In genomic region chr9:79731483-79731882, GRCh38 we compare ENCODE assay signal across 11 cellular contexts.
DNase-seq lines count a peak whose midpoint lies in the region; ATAC-seq and TF ChIP-seq lines count a peak whose summit lies in the region.
"Had no signal": no experiment of that assay in that cellular context is flagged by ENCODE, and none has a peak within 500 bp of the region (broad histone marks: within the 10 kb centered on the region; RNA-seq: fewer than 3 reads in every experiment).

No MANE protein-coding gene starts in this region.

- ATAC-seq in GM19023 (IDR thresholded peaks at IDR 0.05; ENCODE audit: unreplicated experiment) (peak; percentile 67), GM21737 (IDR thresholded peaks at IDR 0.05; ENCODE audit: unreplicated experiment) (peak; percentile 78), HG03520 (IDR thresholded peaks at IDR 0.05; ENCODE audit: unreplicated experiment) (peak; percentile 78)

- H2AK5ac ChIP-seq in mesendoderm (ENCODE audit: low read length) = no peak overlapping the region

- H3K4me2 ChIP-seq in mesendoderm (ENCODE audit: low read length) = no peak overlapping the region

- no peak overlapping the region for H3K23ac ChIP-seq in mesendoderm (ENCODE audit: low read length)

- peak; percentile 28 for DNase-seq in mesendoderm
- DNase-seq in NCI-H226 = no peak
- DNase-seq in RPMI8226 = no peak
- no peak for DNase-seq in HCEC 1CT
- no peak for DNase-seq in brain microvascular endothelial cell
- DNase-seq: GDM1, NCI-H524, nephron progenitor cell had no signal

- H3K27me3 ChIP-seq in mesendoderm (ENCODE audit: insufficient read depth, low read length, poor library complexity) = no peaks in the 10 kb centered on the region
- H3K27me3 ChIP-seq in brain microvascular endothelial cell (replicated peaks) = no peaks in the 10 kb centered on the region

- in situ Hi-C loops in brain microvascular endothelial cell (cut with HindIII; ENCODE audit: low pct_ligation_motif_present, low sequenced_read_pairs) = no loop called here

- no peak overlapping the region for H2BK5ac ChIP-seq in mesendoderm (ENCODE audit: low read length)

- H3K9ac ChIP-seq in mesendoderm (ENCODE audit: low read length) = no peak overlapping the region

- no peaks in the 10 kb centered on the region for H3K4me1 ChIP-seq in mesendoderm (ENCODE audit: control insufficient read depth, low read depth, low read length)

- no peak overlapping the region for H4K8ac ChIP-seq in mesendoderm (ENCODE audit: low read depth, low read length)

- no peak overlapping the region for H3K18ac ChIP-seq in mesendoderm (ENCODE audit: low read length)

- no peak overlapping the region for H2BK120ac ChIP-seq in mesendoderm (ENCODE audit: low read depth, low read length)

- H3K36me3 ChIP-seq in mesendoderm (ENCODE audit: control insufficient read depth, insufficient read depth, low read length) (no peaks in the 10 kb centered on the region), brain microvascular endothelial cell (replicated peaks) (no peaks in the 10 kb centered on the region)

- WGBS in mesendoderm (ENCODE audit: extremely low coverage, insufficient coverage, low lambda C conversion rate) = no CpG with 5 or more reads among the region's 5 CpGs

- H4K5ac ChIP-seq in mesendoderm (ENCODE audit: low read length) = no peak overlapping the region

- TF ChIP-seq CTCF in brain microvascular endothelial cell (IDR thresholded peaks at IDR 0.05; ENCODE audit: low read depth, low read length, missing control alignments) = no peak

- H3K79me2 ChIP-seq in mesendoderm (ENCODE audit: control insufficient read depth, insufficient read depth, low read length) = no peaks in the 10 kb centered on the region

- H3K4ac ChIP-seq in mesendoderm (ENCODE audit: low read depth, low read length) = no peak overlapping the region

- no peak overlapping the region for H3K4me3 ChIP-seq in mesendoderm (ENCODE audit: low read length)
- no peak overlapping the region for H3K4me3 ChIP-seq in brain microvascular endothelial cell (ENCODE audit: low read depth, low read length)

- no peak overlapping the region for H2BK15ac ChIP-seq in mesendoderm (replicated peaks; ENCODE audit: low read depth)

- no peak overlapping the region for H3K56ac ChIP-seq in mesendoderm (ENCODE audit: low read length)

- no peaks in the 10 kb centered on the region for H3K79me1 ChIP-seq in mesendoderm (ENCODE audit: low read length)

- H3K27ac ChIP-seq in mesendoderm (ENCODE audit: low read depth, low read length) (no peak overlapping the region), brain microvascular endothelial cell (no peak overlapping the region)
